Comparison of ENCODE assay signal across 20 cellular contexts in the genomic region with DNA sequence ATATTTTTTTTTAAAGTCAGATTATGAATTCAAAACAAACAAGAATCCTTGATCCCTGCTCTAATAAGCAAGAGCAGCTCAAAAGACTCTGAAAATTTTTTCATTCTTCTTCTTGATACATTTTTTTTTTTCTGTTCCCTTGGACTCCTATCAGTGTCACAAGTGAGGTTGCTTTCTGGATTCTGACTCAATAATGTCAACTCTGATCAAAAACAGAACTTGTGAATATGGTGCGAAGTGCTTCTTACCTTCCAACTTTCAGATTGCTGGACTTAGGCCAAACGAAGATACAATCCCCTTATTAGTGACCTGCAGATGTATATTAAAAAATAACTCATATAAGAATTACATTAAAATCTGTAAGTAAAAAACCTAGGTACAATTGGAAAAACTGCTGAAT.
DNase-seq lines count a peak whose midpoint lies in the region; ATAC-seq, FAIRE-seq and TF ChIP-seq lines count a peak whose summit lies in the region.
"Had no signal": no experiment of that assay in that cellular context is flagged by ENCODE, and none has a peak within 500 bp of the region (broad histone marks: within the 10 kb centered on the region; RNA-seq: fewer than 3 reads in every experiment).

No MANE protein-coding gene starts in this region.

- peaks cover 6% of the 10 kb centered on the region for H3K4me1 Mint-ChIP-seq in Caco-2 (ENCODE audit: low read depth, unreplicated experiment)
- H3K4me1 Mint-ChIP-seq: neural progenitor cell had no signal

- no TSS peak for BruUV-seq in Caco-2 (replicated peaks; lab: Mats Ljungman, UMichigan)

- TF ChIP-seq CTCF in Caco-2 (IDR thresholded peaks at IDR 0.05; ENCODE audit: insufficient read depth in 1 of 2, low read depth in 1 of 2, low read length in 1 of 2, severe bottlenecking in 1 of 2, unreplicated experiment in 1 of 2) (no peak), pancreas (IDR thresholded peaks at IDR 0.05) (no peak)

- 0 out of 2 replicates have a peak overlapping the region, but pooled peaks have one; percentile 44 for H2AFZ ChIP-seq in Karpas-422 (ENCODE audit: low read length)
- H2AFZ ChIP-seq: neural progenitor cell had no signal

- peaks cover 22% of the 10 kb centered on the region for H3K4me1 ChIP-seq in Karpas-422 (ENCODE audit: low read length)
- H3K4me1 ChIP-seq in Caco-2: 0 out of 2 replicates have a peak, but pooled peaks cover 5% of the 10 kb centered on the region
- H3K4me1 ChIP-seq in pancreas: no peaks in the 10 kb centered on the region
- H3K4me1 ChIP-seq: neural progenitor cell, vagina had no signal

- H3K4me3 Mint-ChIP-seq in Caco-2 (ENCODE audit: unreplicated experiment): no peak overlapping the region
- H3K4me3 Mint-ChIP-seq: activated B cell treated with CpG ODN at 0.5 μM for 24 hours, CD14-positive monocyte, neural progenitor cell had no signal

- H3K27me3 ChIP-seq in Karpas-422 (ENCODE audit: low read length) (no peaks in the 10 kb centered on the region), Caco-2 (replicated peaks; ENCODE audit: control insufficient read depth, insufficient read depth, low read length) (no peaks in the 10 kb centered on the region), pancreas (no peaks in the 10 kb centered on the region)
- H3K27me3 ChIP-seq: neural progenitor cell, vagina had no signal

- H3K9me3 Mint-ChIP-seq in Caco-2 (ENCODE audit: unreplicated experiment): no peaks in the 10 kb centered on the region
- H3K9me3 Mint-ChIP-seq: activated B cell treated with CpG ODN at 0.5 μM for 24 hours, neural progenitor cell had no signal

- peaks cover 5% of the 10 kb centered on the region; the same call in 1 of the 2 replicates for H3K36me3 ChIP-seq in Karpas-422 (ENCODE audit: insufficient read depth, low read length)
- no peaks in the 10 kb centered on the region for H3K36me3 ChIP-seq in Caco-2 (ENCODE audit: control insufficient read depth, insufficient read depth, low read length)
- peaks cover 0 to 5% (median 0%) of the 10 kb centered on the region in 3 donors for H3K36me3 ChIP-seq in pancreas
- H3K36me3 ChIP-seq: neural progenitor cell, vagina had no signal

- H3K79me2 ChIP-seq in Karpas-422 (ENCODE audit: low read length): 0 out of 2 replicates have a peak, but pooled peaks cover 3% of the 10 kb centered on the region

- H3K9me2 ChIP-seq in Karpas-422 (replicated peaks; ENCODE audit: insufficient read depth, low read length): no peaks in the 10 kb centered on the region; the same call in 1 of the 2 replicates

- intact Hi-C loops in Caco-2 (cut with micrococcal nuclease; ENCODE audit: unreplicated experiment): no loop called here
- intact Hi-C loops in pancreas (cut with DNase I): no loop called here

- H3K36me3 Mint-ChIP-seq in Caco-2 (ENCODE audit: insufficient read depth, unreplicated experiment): no peaks in the 10 kb centered on the region

- H3K4me2 ChIP-seq in Karpas-422 (ENCODE audit: low read depth, low read length, poor library complexity, severe bottlenecking): no peak overlapping the region
- H3K4me2 ChIP-seq: neural progenitor cell had no signal

- H3K4me3 ChIP-seq in Karpas-422 (ENCODE audit: low read length) (no peak overlapping the region), Caco-2 (ENCODE audit: low read depth, low read length) (no peak overlapping the region), pancreas (no peak overlapping the region)
- H3K4me3 ChIP-seq: neural progenitor cell, vagina had no signal

- CTCF ChIA-PET in Caco-2 (lab: Charles Lee): no interaction called here

- FAIRE-seq in pancreas (lab: Jason Lieb, UNC): no peak
- FAIRE-seq: small intestine had no signal

- H3K9me3 ChIP-seq in Karpas-422 (ENCODE audit: low read length) (no peaks in the 10 kb centered on the region), Caco-2 (no peaks in the 10 kb centered on the region), pancreas (no peaks in the 10 kb centered on the region)
- H3K9me3 ChIP-seq: vagina had no signal

- peak; percentile 79 for ATAC-seq in GM18867 (IDR thresholded peaks at IDR 0.05; ENCODE audit: unreplicated experiment)
- ATAC-seq in GM21515 (IDR thresholded peaks at IDR 0.05; ENCODE audit: unreplicated experiment): peak; percentile 53
- ATAC-seq in HG03025 (IDR thresholded peaks at IDR 0.05; ENCODE audit: low FRiP score, unreplicated experiment): peak; percentile 50
- no peak for ATAC-seq in pancreas
- ATAC-seq: left cardiac atrium had no signal

- no peaks in the 10 kb centered on the region for H3K27me3 Mint-ChIP-seq in Caco-2 (ENCODE audit: insufficient read depth, unreplicated experiment)
- H3K27me3 Mint-ChIP-seq: activated B cell treated with CpG ODN at 0.5 μM for 24 hours had no signal

- DNase-seq in Karpas-422 (no peak), SIG-M5 (lab: John Stamatoyannopoulos, UW) (no peak), Caco-2 (no peak), pancreas (no peak), hepatic stellate cell (ENCODE audit: low spot score) (no peak)
- DNase-seq: activated B cell treated with CpG ODN at 0.5 μM for 24 hours; activated T-cell treated with anti-CD3 and anti-CD28 coated beads for 4 hours; anterior cingulate cortex; GF-D8; left cardiac atrium; NCI-H226; SHP77 treated with DMSO at 0.1 percent for 48 hours; small intestine; stimulated activated CD8-positive, alpha-beta memory T cell treated with anti-CD3 and anti-CD28 coated beads, Interleukin-4, amount 100 ng/mL, for 48 hours had no signal

- no peaks in the 10 kb centered on the region for H4K20me1 ChIP-seq in Karpas-422 (ENCODE audit: insufficient read depth, low read depth, low read length)

- no peak overlapping the region for H3K27ac Mint-ChIP-seq in Caco-2 (ENCODE audit: unreplicated experiment)
- H3K27ac Mint-ChIP-seq: activated B cell treated with CpG ODN at 0.5 μM for 24 hours, neural progenitor cell had no signal

- 85 to 87% methylated on average over 2 of the region's 2 CpGs for WGBS in pancreas, 2 donors

- H3K27ac ChIP-seq in Karpas-422 (ENCODE audit: low read length): peak overlapping the region; percentile 58; the same call in 1 of the 2 replicates
- no peak overlapping the region for H3K27ac ChIP-seq in pancreas
- H3K27ac ChIP-seq: neural progenitor cell, vagina had no signal

- POLR2A ChIA-PET in Caco-2 (lab: Charles Lee): no interaction called here

- no peak overlapping the region for H3K9ac ChIP-seq in Karpas-422 (ENCODE audit: low read length)
- H3K9ac ChIP-seq: neural progenitor cell had no signal

Comparison
In these comparisons a context has a peak if more than half of its experiments do, and no peak if none do; other contexts are left out.
1. ATAC-seq: peak in GM18867 (single experiment), GM21515 (single experiment) and HG03025 (single experiment); none in pancreas (0 of 4).